Comparison of ENCODE assay signal across 12 cellular contexts in genomic region chr1:234770924-234771540, GRCh38.
DNase-seq lines count a peak whose midpoint lies in the region; ATAC-seq, FAIRE-seq and TF ChIP-seq lines count a peak whose summit lies in the region.
"Had no signal": no experiment of that assay in that cellular context is flagged by ENCODE, and none has a peak within 500 bp of the region (broad histone marks: within the 10 kb centered on the region; RNA-seq: fewer than 3 reads in every experiment).

No MANE protein-coding gene starts in this region.

- no peaks in the 10 kb centered on the region for H3K36me3 ChIP-seq in adrenal gland (replicated peaks in 1 of 2)
- H3K36me3 ChIP-seq: stomach had no signal

- WGBS in adrenal gland, 4 donors = 90 to 92% (median 92%) methylated on average over 9 of the region's 9 CpGs

- H3K4me1 Mint-ChIP-seq in stimulated activated naive CD8-positive, alpha-beta T cell treated with anti-CD3 and anti-CD28 coated beads, Interleukin-15, Interleukin-2, amounts not matched to agents 100 ng/mL and 50 ng/mL, for 24 hours (ENCODE audit: low read depth) = peaks cover 71% of the 10 kb centered on the region
- H3K4me1 Mint-ChIP-seq in activated T-helper 2 cell treated with anti-CD3 and anti-CD28 coated beads, Interferon-gamma antibody, Interleukin-2, Interleukin-4, amounts not matched to agents 10 μg/mL and 5 μg/mL and 100 μg/mL, durations not matched to agents 14 hours and 24 hours and 36 hours (ENCODE audit: low read depth) = peaks cover 65% of the 10 kb centered on the region
- peaks cover 34 to 57% (median 53%) of the 10 kb centered on the region in 3 donors for H3K4me1 Mint-ChIP-seq in naive B cell

- H3K4me1 ChIP-seq in adrenal gland (replicated peaks in 1 of 2) = peaks cover 0 to 11% of the 10 kb centered on the region in 2 donors

- no peaks in the 10 kb centered on the region for H3K27me3 ChIP-seq in adrenal gland
- H3K27me3 ChIP-seq: stomach had no signal

- H3K9me3 ChIP-seq in adrenal gland (replicated peaks in 1 of 3) = no peaks in the 10 kb centered on the region
- H3K9me3 ChIP-seq: stomach had no signal

- H3K27me3 Mint-ChIP-seq in stimulated activated naive CD8-positive, alpha-beta T cell treated with anti-CD3 and anti-CD28 coated beads, Interleukin-15, Interleukin-2, amounts not matched to agents 100 ng/mL and 50 ng/mL, for 24 hours = no peaks in the 10 kb centered on the region
- no peaks in the 10 kb centered on the region for H3K27me3 Mint-ChIP-seq in activated T-helper 2 cell treated with anti-CD3 and anti-CD28 coated beads, Interferon-gamma antibody, Interleukin-2, Interleukin-4, amounts not matched to agents 10 μg/mL and 5 μg/mL and 100 μg/mL, durations not matched to agents 14 hours and 24 hours and 36 hours (ENCODE audit: low read depth)
- no peaks in the 10 kb centered on the region for H3K27me3 Mint-ChIP-seq in naive B cell

- H3K27ac Mint-ChIP-seq in stimulated activated naive CD8-positive, alpha-beta T cell treated with anti-CD3 and anti-CD28 coated beads, Interleukin-15, Interleukin-2, amounts not matched to agents 100 ng/mL and 50 ng/mL, for 24 hours = peak overlapping the region; percentile 98
- H3K27ac Mint-ChIP-seq in activated T-helper 2 cell treated with anti-CD3 and anti-CD28 coated beads, Interferon-gamma antibody, Interleukin-2, Interleukin-4, amounts not matched to agents 10 μg/mL and 5 μg/mL and 100 μg/mL, durations not matched to agents 14 hours and 24 hours and 36 hours = peak overlapping the region; percentile 97
- peak overlapping the region in 4 of 6 donors; percentile 18 to 99 (median 94) for H3K27ac Mint-ChIP-seq in naive B cell

- FAIRE-seq in urothelium cell line (lab: Jason Lieb, UNC) = no peak

- peaks cover 4% of the 10 kb centered on the region for H3K36me3 Mint-ChIP-seq in stimulated activated naive CD8-positive, alpha-beta T cell treated with anti-CD3 and anti-CD28 coated beads, Interleukin-15, Interleukin-2, amounts not matched to agents 100 ng/mL and 50 ng/mL, for 24 hours (ENCODE audit: low read depth)
- peaks cover 19% of the 10 kb centered on the region for H3K36me3 Mint-ChIP-seq in activated T-helper 2 cell treated with anti-CD3 and anti-CD28 coated beads, Interferon-gamma antibody, Interleukin-2, Interleukin-4, amounts not matched to agents 10 μg/mL and 5 μg/mL and 100 μg/mL, durations not matched to agents 14 hours and 24 hours and 36 hours (ENCODE audit: low read depth)
- peaks cover 0 to 7% of the 10 kb centered on the region in 2 donors for H3K36me3 Mint-ChIP-seq in naive B cell

- H3K4me3 ChIP-seq in adrenal gland = no peak overlapping the region
- H3K4me3 ChIP-seq: GM23248, stomach had no signal

- no peak for ATAC-seq in stimulated activated naive CD8-positive, alpha-beta T cell treated with anti-CD3 and anti-CD28 coated beads, Interleukin-15, Interleukin-2, amounts not matched to agents 100 U/mL and 50 U/mL, for 24 hours
- ATAC-seq in naive B cell (ENCODE audit: low read depth in 2 of 2) (no peak), GM18498 (IDR thresholded peaks at IDR 0.05; ENCODE audit: unreplicated experiment) (no peak)
- ATAC-seq: Right ventricle myocardium inferior had no signal

- H3K9me3 Mint-ChIP-seq in stimulated activated naive CD8-positive, alpha-beta T cell treated with anti-CD3 and anti-CD28 coated beads, Interleukin-15, Interleukin-2, amounts not matched to agents 100 ng/mL and 50 ng/mL, for 24 hours = no peaks in the 10 kb centered on the region
- peaks cover 4% of the 10 kb centered on the region for H3K9me3 Mint-ChIP-seq in activated T-helper 2 cell treated with anti-CD3 and anti-CD28 coated beads, Interferon-gamma antibody, Interleukin-2, Interleukin-4, amounts not matched to agents 10 μg/mL and 5 μg/mL and 100 μg/mL, durations not matched to agents 14 hours and 24 hours and 36 hours
- peaks cover 0 to 4% (median 0%) of the 10 kb centered on the region in 7 donors for H3K9me3 Mint-ChIP-seq in naive B cell

- H3K4me3 Mint-ChIP-seq in stimulated activated naive CD8-positive, alpha-beta T cell treated with anti-CD3 and anti-CD28 coated beads, Interleukin-15, Interleukin-2, amounts not matched to agents 100 ng/mL and 50 ng/mL, for 24 hours = peak overlapping the region; percentile 38
- H3K4me3 Mint-ChIP-seq in activated T-helper 2 cell treated with anti-CD3 and anti-CD28 coated beads, Interferon-gamma antibody, Interleukin-2, Interleukin-4, amounts not matched to agents 10 μg/mL and 5 μg/mL and 100 μg/mL, durations not matched to agents 14 hours and 24 hours and 36 hours (ENCODE audit: low read depth) = peak overlapping the region; percentile 62
- peak overlapping the region in 6 of 8 donors; percentile 15 to 94 (median 52) for H3K4me3 Mint-ChIP-seq in naive B cell

- no peak for TF ChIP-seq CTCF in adrenal gland (IDR thresholded peaks at IDR 0.05)

- intact Hi-C loops in activated T-helper 2 cell treated with anti-CD3 and anti-CD28 coated beads, Interferon-gamma antibody, Interleukin-2, Interleukin-4, amounts not matched to agents 10 μg/mL and 5 μg/mL and 100 μg/mL, durations not matched to agents 14 hours and 24 hours and 36 hours (cut with micrococcal nuclease) = no loop called here
- intact Hi-C loops in adrenal gland (cut with DNase I) = no loop called here

- TF ChIP-seq POLR2A in adrenal gland (IDR thresholded peaks at IDR 0.05) = no peak

- no peak overlapping the region for H3K27ac ChIP-seq in adrenal gland

- no peak for DNase-seq in stimulated activated naive CD8-positive, alpha-beta T cell treated with anti-CD3 and anti-CD28 coated beads, Interleukin-15, Interleukin-2, amounts not matched to agents 100 U/mL and 50 U/mL, for 24 hours
- no peak for DNase-seq in activated T-helper 2 cell treated with anti-CD3 and anti-CD28 coated beads, Interferon-gamma antibody, Interleukin-2, Interleukin-4, amounts not matched to agents 10 μg/mL and 5 μg/mL and 100 μg/mL, durations not matched to agents 14 hours and 24 hours and 36 hours (ENCODE audit: low spot score)
- DNase-seq in naive B cell (no peak), urothelium cell line (ENCODE audit: low spot score) (no peak), adrenal gland (no peak), ecto neural progenitor cell (ENCODE audit: low spot score) (no peak)
- DNase-seq: activated CD4-positive, alpha-beta T cell treated with anti-CD3 and anti-CD28 coated beads for 48 hours; GM23248 had no signal
